In the genomic region with DNA sequence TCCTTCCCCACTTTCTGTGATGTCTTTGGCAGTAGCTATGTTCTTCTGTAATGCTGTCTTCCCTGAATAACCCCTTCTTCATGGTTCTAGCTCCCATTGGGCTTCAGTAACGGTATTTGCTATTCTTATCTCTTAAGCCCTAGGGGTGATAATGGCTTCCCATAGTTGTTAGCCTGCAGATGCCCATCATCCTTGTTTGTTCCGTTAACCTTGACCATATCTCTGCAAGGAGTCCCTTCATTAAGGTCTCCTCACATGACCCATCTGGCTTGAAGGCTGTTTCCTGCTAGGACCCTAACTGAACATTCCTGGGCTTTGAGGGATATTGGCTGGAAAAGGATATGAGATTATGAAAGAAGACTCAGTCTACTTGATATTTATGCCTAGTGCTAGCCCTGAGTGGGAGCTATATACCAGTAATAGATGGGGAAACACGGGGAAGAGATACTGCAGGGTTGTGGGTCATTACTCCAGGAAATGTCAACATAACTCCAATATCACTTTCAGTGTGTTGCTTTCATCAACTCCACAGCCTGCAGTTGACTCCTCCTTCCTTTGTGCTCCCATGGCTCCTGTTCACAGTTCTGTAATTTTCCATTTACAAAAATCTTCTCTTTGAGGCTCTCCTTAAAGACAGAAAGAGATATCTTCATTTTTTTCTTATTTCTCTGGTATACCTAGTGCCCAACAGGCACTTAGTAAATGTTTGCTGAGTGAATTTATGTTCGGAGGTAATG, we compare ENCODE assay signal across 12 cellular contexts. TPM values are rescaled to one million over a fixed set of nuclear protein-coding genes. Genes with fewer than 3 reads are reported as not detected.
DNase-seq lines count a peak whose midpoint lies in the region; ATAC-seq lines count a peak whose summit lies in the region.
"Had no signal": no experiment of that assay in that cellular context is flagged by ENCODE, and none has a peak within 500 bp of the region (broad histone marks: within the 10 kb centered on the region; RNA-seq: fewer than 3 reads in every experiment).

No MANE protein-coding gene starts in this region.

- H3K27ac Mint-ChIP-seq in stimulated activated naive B cell treated with anti-CD40 and anti-IgM and Interleukin-4, amounts not matched to agents 10 μg/mL and 1 μg/mL and 100 μg/mL, for 72 hours = peak overlapping the region; percentile 20

- H3K9me3 Mint-ChIP-seq in activated T-cell treated with anti-CD3 and anti-CD28 coated beads, Interleukin-2, amount 50 U/mL, for 4 hours = no peaks in the 10 kb centered on the region
- H3K9me3 Mint-ChIP-seq in stimulated activated naive B cell treated with anti-CD40 and anti-IgM and Interleukin-4, amounts not matched to agents 10 μg/mL and 1 μg/mL and 100 μg/mL, for 72 hours = no peaks in the 10 kb centered on the region

- peak overlapping the region; percentile 93 for H3K4me3 Mint-ChIP-seq in activated T-cell treated with anti-CD3 and anti-CD28 coated beads, Interleukin-2, amount 50 U/mL, for 4 hours
- peak overlapping the region; percentile 26 to 61 for H3K4me3 Mint-ChIP-seq in stimulated activated naive B cell treated with anti-CD40 and anti-IgM and Interleukin-4, amounts not matched to agents 10 μg/mL and 1 μg/mL and 100 μg/mL, for 72 hours

- no peak for ATAC-seq in activated T-cell treated with anti-CD3 and anti-CD28 coated beads, Interleukin-2, amount 50 U/mL, for 4 hours
- ATAC-seq in stimulated activated naive B cell treated with anti-CD40 and anti-IgM and Interleukin-4, amounts not matched to agents 10 μg/mL and 1 μg/mL and 100 μg/mL, for 72 hours (replicated peaks) = no peak
- ATAC-seq: heart right ventricle had no signal

- H3K36me3 Mint-ChIP-seq in activated T-cell treated with anti-CD3 and anti-CD28 coated beads, Interleukin-2, amount 50 U/mL, for 4 hours (ENCODE audit: insufficient read depth) = peaks cover 14% of the 10 kb centered on the region
- peaks cover 32 to 43% of the 10 kb centered on the region in 2 donors for H3K36me3 Mint-ChIP-seq in stimulated activated naive B cell treated with anti-CD40 and anti-IgM and Interleukin-4, amounts not matched to agents 10 μg/mL and 1 μg/mL and 100 μg/mL, for 72 hours

- H3K4me1 Mint-ChIP-seq in activated T-cell treated with anti-CD3 and anti-CD28 coated beads, Interleukin-2, amount 50 U/mL, for 4 hours (ENCODE audit: low read depth) = peaks cover 72% of the 10 kb centered on the region
- H3K4me1 Mint-ChIP-seq in stimulated activated naive B cell treated with anti-CD40 and anti-IgM and Interleukin-4, amounts not matched to agents 10 μg/mL and 1 μg/mL and 100 μg/mL, for 72 hours = peaks cover 44 to 71% of the 10 kb centered on the region in 2 donors

- no peaks in the 10 kb centered on the region for H3K27me3 Mint-ChIP-seq in activated T-cell treated with anti-CD3 and anti-CD28 coated beads, Interleukin-2, amount 50 U/mL, for 4 hours (ENCODE audit: low read depth)
- no peaks in the 10 kb centered on the region for H3K27me3 Mint-ChIP-seq in stimulated activated naive B cell treated with anti-CD40 and anti-IgM and Interleukin-4, amounts not matched to agents 10 μg/mL and 1 μg/mL and 100 μg/mL, for 72 hours

- DNase-seq in activated T-cell treated with anti-CD3 and anti-CD28 coated beads, Interleukin-2, amount 50 U/mL, for 4 hours = no peak
- no peak for DNase-seq in activated T-cell treated with anti-CD3 and anti-CD28 coated beads, Interleukin-2, amount 50 U/mL, for 1 hour
- DNase-seq in MV-4-11 (lab: John Stamatoyannopoulos, UW) (peak; percentile 54), amniotic epithelial cell (ENCODE audit: low read depth) (peak; percentile 17), activated gamma-delta T cell treated with Interleukin-2 at 50 U/mL for 16 hours (no peak), KG1 (lab: John Stamatoyannopoulos, UW) (no peak)
- DNase-seq in stimulated activated naive B cell treated with anti-CD40 and anti-IgM and Interleukin-4, amounts not matched to agents 10 μg/mL and 1 μg/mL and 100 μg/mL, for 72 hours = no peak
- no peak for DNase-seq in stimulated activated CD4-positive, alpha-beta T cell treated with anti-CD3 and anti-CD28 coated beads, Interleukin-4, amount 100 ng/mL, for 1 hour
- DNase-seq: DMS79; heart right ventricle; stimulated activated CD4-positive, alpha-beta T cell treated with anti-CD3 and anti-CD28 coated beads, Interleukin-15, amount 100 ng/mL, for 24 hours; T-helper 9 cell had no signal

RNA-seq across cellular contexts. Expression of a gene that starts 2.5 kb away (rescaled TPM):
- 10 to 100 TPM in 1 of 3 donors, 1 to 10 TPM in 2; 6.5 to 10.7 (median 8.3) TPM for total RNA-seq in activated T-cell treated with anti-CD3 and anti-CD28 coated beads, Interleukin-2, amount 50 U/mL, for 4 hours

RNA-seq across cellular contexts. Expression of a gene that starts 13.6 kb away (rescaled TPM):
- 10 to 100 TPM; 26.9 to 27.6 (median 27.0) TPM for total RNA-seq in activated T-cell treated with anti-CD3 and anti-CD28 coated beads, Interleukin-2, amount 50 U/mL, for 4 hours

RNA-seq across cellular contexts. Expression of a gene that starts 52.2 kb away (rescaled TPM):
- 10 to 100 TPM; 43.6 to 58.9 (median 54.9) TPM for total RNA-seq in activated T-cell treated with anti-CD3 and anti-CD28 coated beads, Interleukin-2, amount 50 U/mL, for 4 hours

Comparison
In these comparisons a context has a peak if more than half of its experiments do, and no peak if none do; other contexts are left out.
1. DNase-seq: peak in MV-4-11 (single experiment) and amniotic epithelial cell (single experiment); none in activated T-cell treated with anti-CD3 and anti-CD28 coated beads, Interleukin-2, amount 50 U/mL, for 4 hours (single experiment), activated T-cell treated with anti-CD3 and anti-CD28 coated beads, Interleukin-2, amount 50 U/mL, for 1 hour (single experiment), stimulated activated naive B cell treated with anti-CD40 and anti-IgM and Interleukin-4, amounts not matched to agents 10 μg/mL and 1 μg/mL and 100 μg/mL, for 72 hours (single experiment), stimulated activated CD4-positive, alpha-beta T cell treated with anti-CD3 and anti-CD28 coated beads, Interleukin-4, amount 100 ng/mL, for 1 hour (single experiment), activated gamma-delta T cell treated with Interleukin-2 at 50 U/mL for 16 hours (single experiment) and KG1 (single experiment).